1 cellular context compared by ENCODE assay signal in genomic region chr1:214378492-214378891, GRCh38.
TF ChIP-seq lines count a peak whose summit lies in the region.

No MANE protein-coding gene starts in this region.

TF ChIP-seq in SK-N-SH treated with all-trans-retinoic acid at 6 μM for 48 hours, 23 proteins besides CTCF, POLR2A, EP300 and RAD21 (continued from another document):
- TF ChIP-seq POU6F1 (CRISPR knock-in tag; IDR thresholded peaks at IDR 0.05; ENCODE audit: borderline replicate concordance, low read depth): no peak
- no peak for TF ChIP-seq ZFP30 (CRISPR knock-in tag; IDR thresholded peaks at IDR 0.05)
- no peak for TF ChIP-seq ZNF8 (CRISPR knock-in tag; IDR thresholded peaks at IDR 0.05)
- no peak for TF ChIP-seq ARNTL (CRISPR knock-in tag; IDR thresholded peaks at IDR 0.05; ENCODE audit: borderline replicate concordance, low read depth)
- no peak for TF ChIP-seq CREB5 (CRISPR knock-in tag; IDR thresholded peaks at IDR 0.05; ENCODE audit: low read depth)
- TF ChIP-seq RARB (CRISPR knock-in tag; IDR thresholded peaks at IDR 0.05): no peak
- no peak for TF ChIP-seq BACH2 (CRISPR knock-in tag; IDR thresholded peaks at IDR 0.05; ENCODE audit: borderline replicate concordance)
- TF ChIP-seq TSHZ2 (CRISPR knock-in tag; IDR thresholded peaks at IDR 0.05): no peak
- no peak for TF ChIP-seq ZNF565 (CRISPR knock-in tag; conservative IDR thresholded peaks at IDR 0.05; ENCODE audit: low read depth)
- no peak for TF ChIP-seq SNAI2 (CRISPR knock-in tag; IDR thresholded peaks at IDR 0.05)
- no peak for TF ChIP-seq OSR1 (CRISPR knock-in tag; IDR thresholded peaks at IDR 0.05)
- TF ChIP-seq TCF4 (CRISPR knock-in tag; IDR thresholded peaks at IDR 0.05; ENCODE audit: borderline replicate concordance): no peak
